In the genomic region with DNA sequence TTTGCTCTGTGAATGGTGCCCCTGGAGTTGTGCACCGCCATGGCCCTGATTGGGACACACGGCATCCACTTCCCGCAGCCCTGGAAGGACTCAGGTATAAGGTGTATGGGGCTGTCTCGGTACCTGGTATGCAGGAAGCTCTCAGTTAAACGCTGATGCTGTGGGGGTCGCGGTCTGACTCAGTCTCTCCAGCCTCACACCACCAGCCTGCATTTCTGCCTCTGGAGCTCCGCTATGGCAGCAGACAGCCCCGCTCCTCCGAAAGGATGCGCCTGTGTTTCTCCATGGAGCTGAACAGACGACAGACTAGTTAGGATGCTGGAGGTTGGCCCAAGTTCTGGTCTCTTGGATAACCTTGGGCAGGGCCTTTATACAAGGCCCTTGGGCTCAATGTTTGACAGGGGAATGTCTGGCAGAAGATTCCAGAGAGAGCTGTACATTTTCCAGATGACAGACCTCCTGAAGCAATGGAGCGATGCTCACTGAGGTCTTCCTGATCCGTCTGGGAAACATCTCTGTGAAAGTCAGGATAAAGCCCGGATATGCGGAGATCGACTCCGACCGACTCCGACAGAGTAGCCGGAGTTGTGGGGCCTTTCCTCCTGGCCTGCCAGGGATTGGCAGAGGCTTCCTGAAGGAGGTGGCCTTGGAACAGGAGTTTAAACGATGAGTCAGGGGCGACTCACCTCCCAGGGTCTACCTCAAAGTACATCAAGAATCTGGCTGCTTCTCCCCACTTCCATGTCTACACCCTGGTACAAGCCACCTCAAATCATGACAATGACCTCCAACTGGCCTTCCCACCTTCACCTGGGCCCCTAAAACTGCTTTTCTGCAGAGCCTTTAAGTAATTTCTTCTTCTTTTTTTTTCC, we compare ENCODE assay signal across 21 cellular contexts. TPM values are rescaled to one million over a fixed set of nuclear protein-coding genes. Genes with fewer than 3 reads are reported as not detected.
DNase-seq lines count a peak whose midpoint lies in the region; ATAC-seq, FAIRE-seq and TF ChIP-seq lines count a peak whose summit lies in the region.
"Had no signal": no experiment of that assay in that cellular context is flagged by ENCODE, and none has a peak within 500 bp of the region (broad histone marks: within the 10 kb centered on the region; RNA-seq: fewer than 3 reads in every experiment).

No MANE protein-coding gene starts in this region.

- H2AK5ac ChIP-seq in IMR-90 (ENCODE audit: low read depth, low read length) = peak overlapping the region; percentile 13

- H3K9ac ChIP-seq in IMR-90 (ENCODE audit: low read depth, low read length) (no peak overlapping the region), keratinocyte (ENCODE audit: control insufficient read depth, extremely low read depth, insufficient read depth, low read length) (no peak overlapping the region)

- peak overlapping the region; percentile 37 for H2BK20ac ChIP-seq in IMR-90 (ENCODE audit: low read depth, low read length)

- no peak overlapping the region for H3K23ac ChIP-seq in IMR-90 (ENCODE audit: low read depth, low read length)

- H3K4me2 ChIP-seq in IMR-90 (ENCODE audit: low read depth, low read length) = no peak overlapping the region
- peak overlapping the region; percentile 39 for H3K4me2 ChIP-seq in keratinocyte (ENCODE audit: control insufficient read depth, extremely low read depth, insufficient read depth, low read depth, low read length)

- no peak overlapping the region for H3K56ac ChIP-seq in IMR-90 (ENCODE audit: extremely low read depth, insufficient read depth, low read length)

- TF ChIP-seq CTCF in IMR-90 (conservative IDR thresholded peaks at IDR 0.05; ENCODE audit: low read depth, low read length) (no peak), astrocyte of the spinal cord (IDR thresholded peaks at IDR 0.05; ENCODE audit: low read depth, low read length) (no peak), keratinocyte (optimal IDR thresholded peaks at IDR 0.05 in 1 of 3, IDR thresholded peaks at IDR 0.05 in 1 of 3, conservative IDR thresholded peaks at IDR 0.05 in 1 of 3; ENCODE audit: extremely low read depth in 1 of 3, insufficient read depth in 2 of 3, low read length in 3 of 3) (no peak)

- peak overlapping the region; percentile 15 for H2AK9ac ChIP-seq in IMR-90 (replicated peaks; ENCODE audit: low read depth, low read length, poor library complexity)

- no peak overlapping the region; the same call in 2 of the 3 replicates for H2BK15ac ChIP-seq in IMR-90 (ENCODE audit: low read depth, low read length)

- H3K27me3 ChIP-seq in IMR-90 (ENCODE audit: control insufficient read depth, insufficient read depth, low read length) (no peaks in the 10 kb centered on the region), keratinocyte (ENCODE audit: control insufficient read depth, extremely low read depth, insufficient read depth, low read length) (no peaks in the 10 kb centered on the region)
- no peaks in the 10 kb centered on the region for H3K27me3 ChIP-seq in CD4-positive, alpha-beta memory T cell (ENCODE audit: insufficient read depth, low read length)
- H3K27me3 ChIP-seq: uterus had no signal

- H3K27ac ChIP-seq in IMR-90 (ENCODE audit: insufficient read depth, low read length) (no peak overlapping the region), keratinocyte (ENCODE audit: control insufficient read depth, insufficient read depth, low read length) (peak overlapping the region; percentile 51)
- H3K27ac ChIP-seq in CD4-positive, alpha-beta memory T cell (ENCODE audit: low read depth, low read length) = no peak overlapping the region
- H3K27ac ChIP-seq: HL-60, left lung, prostate gland, uterus had no signal

- CTCF ChIA-PET in IMR-90 (lab: Yijun Ruan, JAX) = interaction anchor here (0.6 kb wide), 1 partner anchor 118 kb away, joined by 3 read pairs; no protein-coding TSS in a partner anchor
- CTCF ChIA-PET in CD4-positive, alpha-beta memory T cell (lab: Charles Lee; ENCODE audit: partially characterized antibody) = no interaction called here

- intact Hi-C loops in IMR-90 (cut with micrococcal nuclease) = no loop called here
- intact Hi-C loops in CD4-positive, alpha-beta memory T cell (cut with micrococcal nuclease) = no loop called here

- H3K4me3 Mint-ChIP-seq in CD4-positive, alpha-beta memory T cell = no peak overlapping the region
- H3K4me3 Mint-ChIP-seq: activated naive CD4-positive, alpha-beta T cell treated with anti-CD3 and anti-CD28 coated beads, Interleukin-2, amount 50 U/mL, for 24 hours; CD8-positive, alpha-beta memory T cell had no signal

- no peaks in the 10 kb centered on the region for H3K9me3 Mint-ChIP-seq in CD4-positive, alpha-beta memory T cell
- H3K9me3 Mint-ChIP-seq: activated naive CD4-positive, alpha-beta T cell treated with anti-CD3 and anti-CD28 coated beads, Interleukin-2, amount 50 U/mL, for 24 hours; CD8-positive, alpha-beta memory T cell had no signal

- 0 out of 2 replicates have a peak overlapping the region, but pooled peaks have one; percentile 14 for H3K14ac ChIP-seq in IMR-90 (replicated peaks; ENCODE audit: low read depth, low read length)

- peaks cover 5 to 10% (median 6%) of the 10 kb centered on the region in 4 donors for H3K4me1 Mint-ChIP-seq in CD4-positive, alpha-beta memory T cell
- H3K4me1 Mint-ChIP-seq: activated naive CD4-positive, alpha-beta T cell treated with anti-CD3 and anti-CD28 coated beads, Interleukin-2, amount 50 U/mL, for 24 hours had no signal

- H3K4me1 ChIP-seq in IMR-90 (ENCODE audit: control insufficient read depth, insufficient read depth, low read length) (peaks cover 8% of the 10 kb centered on the region), keratinocyte (ENCODE audit: control insufficient read depth, extremely low read depth, insufficient read depth, low read length) (peaks cover 10% of the 10 kb centered on the region)
- peaks cover 7% of the 10 kb centered on the region for H3K4me1 ChIP-seq in CD4-positive, alpha-beta memory T cell (ENCODE audit: insufficient read depth, low read length)
- H3K4me1 ChIP-seq: prostate gland, uterus had no signal

- in situ Hi-C loops in IMR-90 (cut with MboI; ENCODE audit: low sequenced_read_pairs) = no loop called here
- in situ Hi-C loops in astrocyte of the spinal cord (cut with HindIII; ENCODE audit: low sequenced_read_pairs) = no loop called here

- H2AFZ ChIP-seq in IMR-90 (replicated peaks; ENCODE audit: low read length, poor library complexity) (no peak overlapping the region), keratinocyte (ENCODE audit: control insufficient read depth, low read length) (no peak overlapping the region)

- H4K91ac ChIP-seq in IMR-90 (ENCODE audit: insufficient read depth, low read depth, low read length) = peak overlapping the region; percentile 28

- no peaks in the 10 kb centered on the region for H3K9me3 ChIP-seq in IMR-90 (ENCODE audit: control insufficient read depth, insufficient read depth, low read length)
- no peaks in the 10 kb centered on the region for H3K9me3 ChIP-seq in keratinocyte (ENCODE audit: control insufficient read depth, low read depth, low read length)
- H3K9me3 ChIP-seq in CD4-positive, alpha-beta memory T cell (ENCODE audit: control insufficient read depth in 1 of 2, low read length in 2 of 2) = no peaks in the 10 kb centered on the region
- H3K9me3 ChIP-seq: left lung, prostate gland, uterus had no signal

- no peaks in the 10 kb centered on the region for H4K20me1 ChIP-seq in IMR-90 (ENCODE audit: insufficient read depth, low read length)
- H4K20me1 ChIP-seq in keratinocyte (ENCODE audit: control insufficient read depth, extremely low read depth, insufficient read depth, low read length) = no peaks in the 10 kb centered on the region

- H3K9me1 ChIP-seq in IMR-90 (ENCODE audit: insufficient read depth, low read length) (peaks cover 6% of the 10 kb centered on the region; the same call in 1 of the 2 replicates), keratinocyte (ENCODE audit: control insufficient read depth, extremely low read depth, insufficient read depth, low read length) (no peaks in the 10 kb centered on the region)

- no peak overlapping the region for H3K27ac Mint-ChIP-seq in CD4-positive, alpha-beta memory T cell
- H3K27ac Mint-ChIP-seq: activated naive CD4-positive, alpha-beta T cell treated with anti-CD3 and anti-CD28 coated beads, Interleukin-2, amount 50 U/mL, for 24 hours; CD8-positive, alpha-beta memory T cell had no signal

- no peaks in the 10 kb centered on the region for H3K36me3 Mint-ChIP-seq in CD4-positive, alpha-beta memory T cell
- H3K36me3 Mint-ChIP-seq: activated naive CD4-positive, alpha-beta T cell treated with anti-CD3 and anti-CD28 coated beads, Interleukin-2, amount 50 U/mL, for 24 hours; CD8-positive, alpha-beta memory T cell had no signal

- DNase-seq in A172 (ENCODE audit: low spot score) = peak; percentile 73
- peak; percentile 72 for DNase-seq in IMR-90
- peak; percentile 57 for DNase-seq in astrocyte of the spinal cord (ENCODE audit: low read depth, low spot score)
- DNase-seq in keratinocyte (ENCODE audit: low read depth, low spot score) = no peak
- no peak for DNase-seq in CD4-positive, alpha-beta memory T cell
- DNase-seq in pons (ENCODE audit: low spot score) = no peak
- DNase-seq: CD8-positive, alpha-beta memory T cell; DMS79 treated with DMSO at 0.1 percent for 48 hours; hippocampal formation; Karpas-422; left lung; NCI-H1436; stimulated activated naive CD8-positive, alpha-beta T cell treated with anti-CD3 and anti-CD28 coated beads, Interleukin-15, Interleukin-2, amounts not matched to agents 100 U/mL and 50 U/mL, for 24 hours; uterus had no signal

- WGBS in IMR-90 (ENCODE audit: extremely low coverage in 2 of 2, insufficient read length in 1 of 2), 2 experiments = 83% methylated on average over 7 of the region's 23 CpGs; no CpG with 5 or more reads in 1 of the 2 experiments

- POLR2A ChIA-PET in IMR-90 (lab: Charles Lee; ENCODE audit: unreplicated experiment) = no interaction called here
- POLR2A ChIA-PET in CD4-positive, alpha-beta memory T cell (lab: Charles Lee; ENCODE audit: partially characterized antibody) = no interaction called here

- dilution Hi-C loops in IMR-90 (cut with HindIII; ENCODE audit: low sequenced_read_pairs, unreplicated experiment) = no loop called here
- dilution Hi-C loops in keratinocyte (cut with MboI; ENCODE audit: extremely low pct_ligation_motif_present, low sequenced_read_pairs) = no loop called here

- H3K79me2 ChIP-seq in keratinocyte (ENCODE audit: control insufficient read depth, insufficient read depth, low read length) = no peaks in the 10 kb centered on the region

- H3K18ac ChIP-seq in IMR-90 (ENCODE audit: low read depth, low read length) = no peak overlapping the region

- peak overlapping the region; percentile 52; the same call in 1 of the 2 replicates for H2BK120ac ChIP-seq in IMR-90 (ENCODE audit: low read depth, low read length)

- H2BK5ac ChIP-seq in IMR-90 (ENCODE audit: low read depth, low read length, poor library complexity, severe bottlenecking) = no peak overlapping the region

- no peak overlapping the region for H4K5ac ChIP-seq in IMR-90 (ENCODE audit: low read depth, low read length)

- no TSS peak for BruUV-seq in IMR-90 (replicated peaks; lab: Mats Ljungman, UMichigan)

- ATAC-seq in IMR-90 (ENCODE audit: low read depth) (peak; percentile 64; the same call in 1 of the 2 replicates), HG03097 (IDR thresholded peaks at IDR 0.05; ENCODE audit: low FRiP score, unreplicated experiment) (no peak), GM18861 (IDR thresholded peaks at IDR 0.05; ENCODE audit: unreplicated experiment) (no peak)
- ATAC-seq: left lung; stimulated activated naive CD8-positive, alpha-beta T cell treated with anti-CD3 and anti-CD28 coated beads, Interleukin-15, Interleukin-2, amounts not matched to agents 100 U/mL and 50 U/mL, for 24 hours had no signal

- peak overlapping the region; percentile 27; the same call in 1 of the 2 replicates for H3K4ac ChIP-seq in IMR-90 (ENCODE audit: low read depth, low read length)

- no peak overlapping the region for H3K4me3 ChIP-seq in IMR-90 (ENCODE audit: insufficient read depth, low read depth, low read length)
- H3K4me3 ChIP-seq in astrocyte of the spinal cord (ENCODE audit: low read depth, low read length) = no peak overlapping the region
- no peak overlapping the region for H3K4me3 ChIP-seq in keratinocyte (ENCODE audit: control insufficient read depth in 2 of 3, extremely low read depth in 1 of 3, insufficient read depth in 2 of 3, low read depth in 1 of 3, low read length in 3 of 3)
- no peak overlapping the region for H3K4me3 ChIP-seq in CD4-positive, alpha-beta memory T cell (ENCODE audit: low read length in 2 of 2)
- H3K4me3 ChIP-seq: left lung, prostate gland, uterus had no signal

- peak overlapping the region in 1 of 2 experiments; percentile 7; a peak in 1 of 4 replicates for H4K8ac ChIP-seq in IMR-90 (ENCODE audit: low read depth in 2 of 2, low read length in 2 of 2)

- H3K79me1 ChIP-seq in IMR-90 (ENCODE audit: low read depth in 1 of 2, low read length in 2 of 2) = peaks cover 0 to under 1% of the 10 kb centered on the region in 2 experiments; a peak in 1 of 4 replicates

- peaks cover 3 to 4% of the 10 kb centered on the region in 2 donors for H3K27me3 Mint-ChIP-seq in CD4-positive, alpha-beta memory T cell

- no peak for TF ChIP-seq RAD21 in IMR-90 (IDR thresholded peaks at IDR 0.05; ENCODE audit: low read length)

- H3K36me3 ChIP-seq in IMR-90 (ENCODE audit: control insufficient read depth, insufficient read depth, low read length) (no peaks in the 10 kb centered on the region), keratinocyte (ENCODE audit: control insufficient read depth in 2 of 2, extremely low read depth in 1 of 2, insufficient read depth in 2 of 2, low read length in 2 of 2) (no peaks in the 10 kb centered on the region)
- H3K36me3 ChIP-seq in CD4-positive, alpha-beta memory T cell (ENCODE audit: insufficient read depth, low read length) = no peaks in the 10 kb centered on the region
- H3K36me3 ChIP-seq: left lung, prostate gland, uterus had no signal

- TF ChIP-seq POLR2A in IMR-90 (IDR thresholded peaks at IDR 0.05; ENCODE audit: low read depth, low read length) = no peak

- peak; percentile 70 for FAIRE-seq in keratinocyte (lab: Jason Lieb, UNC)

RNA-seq across cellular contexts. Expression of a gene that starts 21.9 kb away (rescaled TPM):
- 85.8 and 106 TPM in 2 replicates for total RNA-seq in A172 (2014; rRNA removed; shearing (Covaris generic))
- 17.8 and 18.1 TPM in 2 replicates for total RNA-seq in IMR-90 (2012; rRNA removed)
- polyA plus RNA-seq in IMR-90 (2012; rRNA removed) = 99.4 and 127 TPM in 2 replicates
- polyA plus RNA-seq in IMR-90 (2012; cell fraction: cytosol; rRNA removed) = 84.8 and 140 TPM in 2 replicates
- polyA plus RNA-seq in IMR-90 (2012; cell fraction: nucleus; rRNA removed; ENCODE audit: low replicate concordance) = 214 and 473 TPM in 2 replicates
- 17.8 to 31.2 TPM (median 23.0 TPM) in 3 replicates for polyA plus RNA-seq in keratinocyte
- polyA plus RNA-seq in keratinocyte (2011; ENCODE audit: low read depth) = 5.9 TPM
- 17.0 and 40.3 TPM in 2 replicates for polyA plus RNA-seq in keratinocyte (2011; cell fraction: cytosol; rRNA removed)
- polyA plus RNA-seq in keratinocyte (2011; cell fraction: nucleus; rRNA removed) = 69.0 and 79.0 TPM in 2 replicates
- 19.6 and 63.8 TPM in 2 replicates for polyA plus RNA-seq in keratinocyte (2012; ENCODE audit: low replicate concordance)
- polyA minus RNA-seq in keratinocyte = 11.9 to 55.2 TPM (median 18.5 TPM) in 3 replicates
- polyA minus RNA-seq in keratinocyte (2011; cell fraction: cytosol; rRNA and poly(A)+ RNA removed) = 51.2 TPM
- 45.5 TPM in 2 replicates for polyA minus RNA-seq in keratinocyte (2011; cell fraction: nucleus; rRNA and poly(A)+ RNA removed)
- total RNA-seq in CD4-positive, alpha-beta memory T cell = under 1 TPM in 1 of 2 experiments, not detected in 1; 0.36 TPM
- polyA plus RNA-seq in CD4-positive, alpha-beta memory T cell = under 1 TPM in 1 of 2 donors, not detected in 1; 0.30 TPM
- polyA plus RNA-seq: CD8-positive, alpha-beta memory T cell had no signal

RNA-seq across cellular contexts. Expression of a gene that starts 54.5 kb away (rescaled TPM):
- total RNA-seq in A172 (2014; rRNA removed; shearing (Covaris generic)) = not detected in 2 replicates
- not detected in 2 replicates for total RNA-seq in IMR-90 (2012; rRNA removed)
- not detected in 2 replicates for polyA plus RNA-seq in IMR-90 (2012; rRNA removed)
- not detected in 2 replicates for polyA plus RNA-seq in IMR-90 (2012; cell fraction: cytosol; rRNA removed)
- not detected in 2 replicates for polyA plus RNA-seq in IMR-90 (2012; cell fraction: nucleus; rRNA removed; ENCODE audit: low replicate concordance)
- polyA plus RNA-seq in keratinocyte = not detected in 3 replicates
- not detected for polyA plus RNA-seq in keratinocyte (2011; ENCODE audit: low read depth)
- polyA plus RNA-seq in keratinocyte (2011; cell fraction: cytosol; rRNA removed) = not detected in 2 replicates
- polyA plus RNA-seq in keratinocyte (2011; cell fraction: nucleus; rRNA removed) = not detected in 2 replicates
- 0.21 TPM in 1 of 2 replicates, not detected in the other for polyA plus RNA-seq in keratinocyte (2012; ENCODE audit: low replicate concordance)
- polyA minus RNA-seq in keratinocyte = not detected in 3 replicates
- polyA minus RNA-seq in keratinocyte (2011; cell fraction: cytosol; rRNA and poly(A)+ RNA removed) = not detected
- not detected in 2 replicates for polyA minus RNA-seq in keratinocyte (2011; cell fraction: nucleus; rRNA and poly(A)+ RNA removed)
- not detected for total RNA-seq in CD4-positive, alpha-beta memory T cell
- polyA plus RNA-seq in CD4-positive, alpha-beta memory T cell = not detected
- total RNA-seq: A673; CD8-positive, alpha-beta memory T cell; left lung; SK-MEL-5; uterus had no signal
- polyA plus RNA-seq: CD8-positive, alpha-beta memory T cell had no signal

Comparison
In these comparisons a context has a peak if more than half of its experiments do, and no peak if none do; other contexts are left out.
1. DNase-seq: peak in A172 (single experiment), IMR-90 (single experiment) and astrocyte of the spinal cord (single experiment); none in keratinocyte (single experiment), CD4-positive, alpha-beta memory T cell (0 of 5) and pons (single experiment).
2. RNA of a gene that starts 21.9 kb away (total RNA-seq): 85.8 to 106 TPM in A172 and 17.8 to 18.1 TPM in IMR-90; 0.36 TPM in CD4-positive, alpha-beta memory T cell; every median in the first group is over 10 times any median in the second.